8 cellular contexts compared by ENCODE assay signal in the genomic region with DNA sequence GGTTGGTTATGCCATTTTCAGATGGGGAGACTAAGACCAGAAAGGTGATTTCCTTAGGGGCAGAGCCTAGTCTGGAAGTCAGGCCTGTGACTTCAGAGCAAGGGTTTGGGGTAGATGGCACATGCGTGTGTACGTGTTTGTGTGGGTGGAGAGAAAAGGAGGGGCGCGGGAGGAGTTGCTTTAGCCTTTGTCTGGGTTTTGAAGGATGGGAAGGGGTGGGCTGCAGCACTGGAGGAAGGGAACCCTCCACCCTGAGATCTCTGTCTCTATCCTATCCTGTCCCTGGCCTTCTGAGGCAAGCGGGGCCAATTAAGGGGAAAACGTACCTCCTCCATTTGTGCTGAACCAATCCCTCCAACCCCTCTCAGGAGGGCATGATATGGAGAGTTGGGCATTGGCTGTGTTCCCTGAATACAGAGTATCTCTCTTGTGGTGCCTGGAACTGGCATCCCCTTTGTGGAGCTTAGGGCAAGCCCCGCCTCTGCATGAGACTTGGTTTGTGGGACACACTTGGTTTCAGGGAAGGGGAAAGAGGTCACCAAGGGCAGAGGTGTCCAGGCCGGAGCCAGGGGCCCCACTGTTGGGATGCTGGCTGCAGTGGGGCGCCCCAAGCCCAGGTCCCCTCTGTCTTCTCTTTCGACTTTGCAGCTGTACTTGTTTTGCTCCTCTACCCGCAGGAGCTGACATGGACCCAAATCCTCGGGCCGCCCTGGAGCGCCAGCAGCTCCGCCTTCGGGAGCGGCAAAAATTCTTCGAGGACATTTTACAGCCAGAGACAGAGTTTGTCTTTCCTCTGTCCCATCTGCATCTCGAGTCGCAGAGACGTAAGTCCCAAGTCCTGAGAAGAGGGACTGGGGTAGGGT. TPM values are rescaled to one million over a fixed set of nuclear protein-coding genes. Genes with fewer than 3 reads are reported as not detected.
DNase-seq lines count a peak whose midpoint lies in the region; ATAC-seq and TF ChIP-seq lines count a peak whose summit lies in the region.

A gene with protein sequence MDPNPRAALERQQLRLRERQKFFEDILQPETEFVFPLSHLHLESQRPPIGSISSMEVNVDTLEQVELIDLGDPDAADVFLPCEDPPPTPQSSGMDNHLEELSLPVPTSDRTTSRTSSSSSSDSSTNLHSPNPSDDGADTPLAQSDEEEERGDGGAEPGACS (plus strand): TSS at position 507 of the 863 bp plus-strand sequence. CDS start 179 bp downstream, at position 686.

- H3K4me3 Mint-ChIP-seq in CD8-positive, alpha-beta T cell, result peak within 1 kb of the TSS; percentile 82
- peak within 1 kb of the TSS; percentile 72 for H3K4me3 Mint-ChIP-seq in activated CD4-positive, alpha-beta T cell treated with anti-CD3 and anti-CD28 coated beads, Interleukin-2, amount 10 ng/mL, durations not matched to agents 7 days and 5 days
- peak within 1 kb of the TSS; percentile 84 for H3K4me3 Mint-ChIP-seq in natural killer cell

- no peaks in the 10 kb centered on the region for H3K9me3 Mint-ChIP-seq in CD8-positive, alpha-beta T cell
- H3K9me3 Mint-ChIP-seq in activated CD4-positive, alpha-beta T cell treated with anti-CD3 and anti-CD28 coated beads, Interleukin-2, amount 10 ng/mL, durations not matched to agents 7 days and 5 days, result no peaks in the 10 kb centered on the region
- H3K9me3 Mint-ChIP-seq in natural killer cell, result no peaks in the 10 kb centered on the region

- DNase-seq in CD8-positive, alpha-beta T cell, result peak in 2 of 7 experiments; percentile 36 to 55
- no peak for DNase-seq in activated CD4-positive, alpha-beta T cell treated with anti-CD3 and anti-CD28 coated beads, Interleukin-2, amount 10 ng/mL, durations not matched to agents 7 days and 5 days
- no peak for DNase-seq in fibroblast of mammary gland (ENCODE audit: low read depth)
- no peak for DNase-seq in natural killer cell
- no peak for DNase-seq in SW480 (ENCODE audit: low spot score)
- no peak for DNase-seq in RPMI8226

- no peaks in the 10 kb centered on the region for H3K27me3 ChIP-seq in CD8-positive, alpha-beta T cell (ENCODE audit: insufficient read depth, low read length)

- peaks cover 16% of the 10 kb centered on the region for H3K4me1 ChIP-seq in CD8-positive, alpha-beta T cell (ENCODE audit: insufficient read depth, low read length)

- no peaks in the 10 kb centered on the region for H3K27me3 Mint-ChIP-seq in CD8-positive, alpha-beta T cell (ENCODE audit: low read depth)
- H3K27me3 Mint-ChIP-seq in activated CD4-positive, alpha-beta T cell treated with anti-CD3 and anti-CD28 coated beads, Interleukin-2, amount 10 ng/mL, durations not matched to agents 7 days and 5 days, result peaks cover 12% of the 10 kb centered on the region
- peaks cover 0 to 3% of the 10 kb centered on the region in 2 donors for H3K27me3 Mint-ChIP-seq in natural killer cell (ENCODE audit: low read depth in 2 of 2)

- CTCF ChIA-PET in CD8-positive, alpha-beta T cell (lab: Charles Lee), result interaction anchor here (1.2 to 5.9 kb wide), 7 partner anchors 10 to 45 kb away, joined by 3 to 36 read pairs (median 7); a partner anchor contains a TSS
- CTCF ChIA-PET in activated CD4-positive, alpha-beta T cell treated with anti-CD3 and anti-CD28 coated beads, Interleukin-2, amount 10 ng/mL, durations not matched to agents 7 days and 5 days (lab: Charles Lee), result interaction anchor here (1.1 to 2.3 kb wide), 5 partner anchors 10 to 115 kb away, joined by 3 to 7 read pairs (median 5); no protein-coding TSS in a partner anchor

- POLR2A ChIA-PET in CD8-positive, alpha-beta T cell (lab: Charles Lee), result interaction anchor here (1.4 to 2.9 kb wide), 4 partner anchors 8 to 45 kb away, joined by 3 to 25 read pairs (median 9); a partner anchor contains a TSS
- POLR2A ChIA-PET in activated CD4-positive, alpha-beta T cell treated with anti-CD3 and anti-CD28 coated beads, Interleukin-2, amount 10 ng/mL, durations not matched to agents 7 days and 5 days (lab: Charles Lee), result no interaction called here

- H3K4me1 Mint-ChIP-seq in CD8-positive, alpha-beta T cell (ENCODE audit: low read depth), result peaks cover 23% of the 10 kb centered on the region
- peaks cover 14% of the 10 kb centered on the region for H3K4me1 Mint-ChIP-seq in activated CD4-positive, alpha-beta T cell treated with anti-CD3 and anti-CD28 coated beads, Interleukin-2, amount 10 ng/mL, durations not matched to agents 7 days and 5 days
- H3K4me1 Mint-ChIP-seq in natural killer cell, result peaks cover 7 to 32% of the 10 kb centered on the region in 2 donors

- peak; percentile 54 for ATAC-seq in CD8-positive, alpha-beta T cell
- no peak for ATAC-seq in natural killer cell
- ATAC-seq in GM18868 (IDR thresholded peaks at IDR 0.05; ENCODE audit: unreplicated experiment), result no peak
- no peak for ATAC-seq in GM19023 (IDR thresholded peaks at IDR 0.05; ENCODE audit: unreplicated experiment)

- no peaks in the 10 kb centered on the region for H3K36me3 ChIP-seq in CD8-positive, alpha-beta T cell (ENCODE audit: insufficient read depth, low read length)

- TF ChIP-seq CTCF in CD8-positive, alpha-beta T cell (IDR thresholded peaks at IDR 0.05), result no peak
- TF ChIP-seq CTCF in fibroblast of mammary gland (conservative IDR thresholded peaks at IDR 0.05; ENCODE audit: control insufficient read depth, insufficient read depth, low read depth, low read length) (no peak), natural killer cell (IDR thresholded peaks at IDR 0.05) (no peak)

- H3K36me3 Mint-ChIP-seq in CD8-positive, alpha-beta T cell, result peaks cover 8% of the 10 kb centered on the region
- no peaks in the 10 kb centered on the region for H3K36me3 Mint-ChIP-seq in activated CD4-positive, alpha-beta T cell treated with anti-CD3 and anti-CD28 coated beads, Interleukin-2, amount 10 ng/mL, durations not matched to agents 7 days and 5 days (ENCODE audit: low read depth)
- H3K36me3 Mint-ChIP-seq in natural killer cell, result no peaks in the 10 kb centered on the region

- intact Hi-C loops in CD8-positive, alpha-beta T cell (cut with DNase I, micrococcal nuclease), result loop anchor here (2.0 kb wide), 3 partner anchors 19 to 35 kb away; no protein-coding TSS in a partner anchor
- intact Hi-C loops in natural killer cell (cut with micrococcal nuclease), result no loop called here

- H3K4me3 ChIP-seq in CD8-positive, alpha-beta T cell (ENCODE audit: low read depth, low read length), result peak within 1 kb of the TSS; percentile 66
- peak within 1 kb of the TSS; percentile 47 for H3K4me3 ChIP-seq in fibroblast of mammary gland (ENCODE audit: control insufficient read depth, low read depth, low read length)

- H3K9me3 ChIP-seq in CD8-positive, alpha-beta T cell (ENCODE audit: low read length), result no peaks in the 10 kb centered on the region

- H3K27ac Mint-ChIP-seq in CD8-positive, alpha-beta T cell, result peak within 1 kb of the TSS; percentile 76
- peak within 1 kb of the TSS; percentile 83 for H3K27ac Mint-ChIP-seq in activated CD4-positive, alpha-beta T cell treated with anti-CD3 and anti-CD28 coated beads, Interleukin-2, amount 10 ng/mL, durations not matched to agents 7 days and 5 days
- H3K27ac Mint-ChIP-seq in natural killer cell, result peak within 1 kb of the TSS; percentile 63 to 86

- H3K27ac ChIP-seq in CD8-positive, alpha-beta T cell (ENCODE audit: low read depth, low read length), result peak within 1 kb of the TSS; percentile 33

RNA-seq across cellular contexts. Expression of the gene that starts here (rescaled TPM):
- total RNA-seq in CD8-positive, alpha-beta T cell, result 10 to 100 TPM; 25.0 to 27.6 TPM
- total RNA-seq in activated CD4-positive, alpha-beta T cell treated with anti-CD3 and anti-CD28 coated beads, Interleukin-2, amount 10 ng/mL, durations not matched to agents 7 days and 5 days, result 10 to 100 TPM in 1 of 2 experiments, 1 to 10 TPM in 1; 9.0 to 10.5 TPM
- total RNA-seq in natural killer cell, result 10 to 100 TPM; 13.0 to 14.7 (median 13.3) TPM
